Comparison of ENCODE assay signal across 8 cellular contexts in genomic region chr12:98998697-98999299, GRCh38.
A peak's percentile ranks its signal among the peaks of the same experiment; 100 is the strongest.
DNase-seq lines count a peak whose midpoint lies in the region; ATAC-seq, FAIRE-seq and TF ChIP-seq lines count a peak whose summit lies in the region.

No MANE protein-coding gene starts in this region.

- no peaks in the 10 kb centered on the region for H3K27me3 ChIP-seq in Karpas-422 (ENCODE audit: low read length)
- H3K27me3 ChIP-seq in CD8-positive, alpha-beta memory T cell (ENCODE audit: insufficient read depth, low read length, poor library complexity, severe bottlenecking) = peaks cover 3% of the 10 kb centered on the region

- intact Hi-C loops in activated CD8-positive, alpha-beta T cell treated with anti-CD3 and anti-CD28 coated beads for 36 hours (cut with micrococcal nuclease) = loop anchor here (5.0 kb wide), 2 partner anchors 301 to 431 kb away; no protein-coding TSS in a partner anchor

- peaks cover 18% of the 10 kb centered on the region for H3K4me1 ChIP-seq in Karpas-422 (ENCODE audit: low read length)
- no peaks in the 10 kb centered on the region for H3K4me1 ChIP-seq in CD8-positive, alpha-beta memory T cell (ENCODE audit: insufficient read depth, low read length)

- peak; percentile 69 for TF ChIP-seq CTCF in activated CD8-positive, alpha-beta T cell treated with anti-CD3 and anti-CD28 coated beads for 36 hours (IDR thresholded peaks at IDR 0.05)

- no peaks in the 10 kb centered on the region for H3K9me3 Mint-ChIP-seq in activated CD8-positive, alpha-beta T cell treated with anti-CD3 and anti-CD28 coated beads for 36 hours
- no peaks in the 10 kb centered on the region for H3K9me3 Mint-ChIP-seq in activated CD8-positive, alpha-beta T cell treated with anti-CD3 and anti-CD28 coated beads, Interleukin-2, amount 10 ng/mL, durations not matched to agents 7 days and 5 days (ENCODE audit: insufficient read depth)
- no peaks in the 10 kb centered on the region for H3K9me3 Mint-ChIP-seq in CD8-positive, alpha-beta memory T cell

- no peak for TF ChIP-seq POLR2A in H54 (IDR thresholded peaks at IDR 0.05; ENCODE audit: low read depth, low read length)

- H3K27ac ChIP-seq in Karpas-422 (ENCODE audit: low read length) = peak overlapping the region; percentile 67
- H3K27ac ChIP-seq in CD8-positive, alpha-beta memory T cell (ENCODE audit: low read depth, low read length) = no peak overlapping the region

- no peak overlapping the region for H3K4me3 ChIP-seq in Karpas-422 (ENCODE audit: low read length)
- H3K4me3 ChIP-seq in CD8-positive, alpha-beta memory T cell (ENCODE audit: low read length) = no peak overlapping the region

- peak; percentile 79 for ATAC-seq in activated CD8-positive, alpha-beta T cell treated with anti-CD3 and anti-CD28 coated beads for 36 hours
- no peak for ATAC-seq in activated CD8-positive, alpha-beta T cell treated with anti-CD3 and anti-CD28 coated beads, Interleukin-2, amount 10 ng/mL, durations not matched to agents 7 days and 5 days

- POLR2A ChIA-PET in activated CD8-positive, alpha-beta T cell treated with anti-CD3 and anti-CD28 coated beads for 36 hours (lab: Charles Lee) = no interaction called here
- POLR2A ChIA-PET in activated CD8-positive, alpha-beta T cell treated with anti-CD3 and anti-CD28 coated beads, Interleukin-2, amount 10 ng/mL, durations not matched to agents 7 days and 5 days (lab: Charles Lee) = interaction anchor here (0.6 kb wide), 1 partner anchor 180 kb away, joined by 3 read pairs; no protein-coding TSS in a partner anchor
- POLR2A ChIA-PET in CD8-positive, alpha-beta memory T cell (lab: Charles Lee) = no interaction called here

- H4K20me1 ChIP-seq in Karpas-422 (ENCODE audit: insufficient read depth, low read depth, low read length) = no peaks in the 10 kb centered on the region

- no peaks in the 10 kb centered on the region for H3K36me3 ChIP-seq in Karpas-422 (ENCODE audit: insufficient read depth, low read length)
- H3K36me3 ChIP-seq in CD8-positive, alpha-beta memory T cell (ENCODE audit: insufficient read depth, low read length) = no peaks in the 10 kb centered on the region

- peak; percentile 72 for FAIRE-seq in H54 (lab: Jason Lieb, UNC)

- no peaks in the 10 kb centered on the region for H3K36me3 Mint-ChIP-seq in activated CD8-positive, alpha-beta T cell treated with anti-CD3 and anti-CD28 coated beads for 36 hours (ENCODE audit: low read depth)
- H3K36me3 Mint-ChIP-seq in activated CD8-positive, alpha-beta T cell treated with anti-CD3 and anti-CD28 coated beads, Interleukin-2, amount 10 ng/mL, durations not matched to agents 7 days and 5 days (ENCODE audit: low read depth) = no peaks in the 10 kb centered on the region
- no peaks in the 10 kb centered on the region for H3K36me3 Mint-ChIP-seq in CD8-positive, alpha-beta memory T cell

- CTCF ChIA-PET in activated CD8-positive, alpha-beta T cell treated with anti-CD3 and anti-CD28 coated beads for 36 hours (lab: Charles Lee) = interaction anchor here (0.8 to 3.0 kb wide), 21 partner anchors 8 to 505 kb away, joined by 3 to 16 read pairs (median 3); no protein-coding TSS in a partner anchor
- CTCF ChIA-PET in activated CD8-positive, alpha-beta T cell treated with anti-CD3 and anti-CD28 coated beads, Interleukin-2, amount 10 ng/mL, durations not matched to agents 7 days and 5 days (lab: Charles Lee) = interaction anchor here (1.0 to 2.4 kb wide), 12 partner anchors 8 to 507 kb away, joined by 3 to 13 read pairs (median 3); no protein-coding TSS in a partner anchor
- CTCF ChIA-PET in CD8-positive, alpha-beta memory T cell (lab: Charles Lee) = interaction anchor here (1.5 kb wide), 1 partner anchor 8 kb away, joined by 3 read pairs; no protein-coding TSS in a partner anchor

- peak overlapping the region; percentile 53 for H3K4me2 ChIP-seq in Karpas-422 (ENCODE audit: low read depth, low read length, poor library complexity, severe bottlenecking)

- no peak for DNase-seq in activated CD8-positive, alpha-beta T cell treated with anti-CD3 and anti-CD28 coated beads for 36 hours
- DNase-seq in activated CD8-positive, alpha-beta T cell treated with anti-CD3 and anti-CD28 coated beads, Interleukin-2, amount 10 ng/mL, durations not matched to agents 7 days and 5 days = no peak
- DNase-seq in H54 (ENCODE audit: insufficient read length, low spot score) = peak; percentile 13
- DNase-seq in Karpas-422 = peak; percentile 88
- peak; percentile 3 for DNase-seq in SHP77 treated with DMSO at 0.1 percent for 48 hours (lab: John Stamatoyannopoulos, UW)
- peak; percentile 20 for DNase-seq in fibroblast of the conjunctiva (ENCODE audit: low read depth)
- peak; percentile 45 for DNase-seq in retina
- no peak for DNase-seq in CD8-positive, alpha-beta memory T cell

- H3K79me2 ChIP-seq in Karpas-422 (ENCODE audit: low read length) = no peaks in the 10 kb centered on the region

- H3K4me1 Mint-ChIP-seq in activated CD8-positive, alpha-beta T cell treated with anti-CD3 and anti-CD28 coated beads for 36 hours (ENCODE audit: low read depth) = no peaks in the 10 kb centered on the region
- no peaks in the 10 kb centered on the region for H3K4me1 Mint-ChIP-seq in activated CD8-positive, alpha-beta T cell treated with anti-CD3 and anti-CD28 coated beads, Interleukin-2, amount 10 ng/mL, durations not matched to agents 7 days and 5 days (ENCODE audit: low read depth)
- no peaks in the 10 kb centered on the region for H3K4me1 Mint-ChIP-seq in CD8-positive, alpha-beta memory T cell

- H3K9me2 ChIP-seq in Karpas-422 (replicated peaks; ENCODE audit: insufficient read depth, low read length) = no peaks in the 10 kb centered on the region

- no peak overlapping the region for H3K27ac Mint-ChIP-seq in activated CD8-positive, alpha-beta T cell treated with anti-CD3 and anti-CD28 coated beads for 36 hours
- H3K27ac Mint-ChIP-seq in activated CD8-positive, alpha-beta T cell treated with anti-CD3 and anti-CD28 coated beads, Interleukin-2, amount 10 ng/mL, durations not matched to agents 7 days and 5 days = no peak overlapping the region
- no peak overlapping the region for H3K27ac Mint-ChIP-seq in CD8-positive, alpha-beta memory T cell

- H3K9ac ChIP-seq in Karpas-422 (ENCODE audit: low read length) = peak overlapping the region; percentile 36; the same call in 1 of the 2 replicates

- H3K4me3 Mint-ChIP-seq in activated CD8-positive, alpha-beta T cell treated with anti-CD3 and anti-CD28 coated beads for 36 hours = no peak overlapping the region
- H3K4me3 Mint-ChIP-seq in activated CD8-positive, alpha-beta T cell treated with anti-CD3 and anti-CD28 coated beads, Interleukin-2, amount 10 ng/mL, durations not matched to agents 7 days and 5 days = no peak overlapping the region
- no peak overlapping the region for H3K4me3 Mint-ChIP-seq in CD8-positive, alpha-beta memory T cell

- no peaks in the 10 kb centered on the region for H3K9me3 ChIP-seq in Karpas-422 (ENCODE audit: low read length)
- no peaks in the 10 kb centered on the region for H3K9me3 ChIP-seq in CD8-positive, alpha-beta memory T cell (ENCODE audit: low read length)

- peaks cover 4% of the 10 kb centered on the region for H3K27me3 Mint-ChIP-seq in activated CD8-positive, alpha-beta T cell treated with anti-CD3 and anti-CD28 coated beads for 36 hours
- peaks cover 3% of the 10 kb centered on the region for H3K27me3 Mint-ChIP-seq in activated CD8-positive, alpha-beta T cell treated with anti-CD3 and anti-CD28 coated beads, Interleukin-2, amount 10 ng/mL, durations not matched to agents 7 days and 5 days (ENCODE audit: low read depth)
- H3K27me3 Mint-ChIP-seq in CD8-positive, alpha-beta memory T cell = peaks cover 0 to 5% of the 10 kb centered on the region in 2 donors

- peak overlapping the region; percentile 88 for H2AFZ ChIP-seq in Karpas-422 (ENCODE audit: low read length)

Comparison
In these comparisons a context has a peak if more than half of its experiments do, and no peak if none do; other contexts are left out.
1. DNase-seq: peak in H54 (single experiment), Karpas-422 (single experiment), SHP77 treated with DMSO at 0.1 percent for 48 hours (single experiment), fibroblast of the conjunctiva (single experiment) and retina (single experiment); none in activated CD8-positive, alpha-beta T cell treated with anti-CD3 and anti-CD28 coated beads for 36 hours (single experiment), activated CD8-positive, alpha-beta T cell treated with anti-CD3 and anti-CD28 coated beads, Interleukin-2, amount 10 ng/mL, durations not matched to agents 7 days and 5 days (single experiment) and CD8-positive, alpha-beta memory T cell (0 of 5).